17 cellular contexts compared by ENCODE assay signal in genomic region chr4:48746608-48747374, GRCh38. TPM values are rescaled to one million over a fixed set of nuclear protein-coding genes. Genes with fewer than 3 reads are reported as not detected.
DNase-seq lines count a peak whose midpoint lies in the region; ATAC-seq, FAIRE-seq and TF ChIP-seq lines count a peak whose summit lies in the region.
"Had no signal": no experiment of that assay in that cellular context is flagged by ENCODE, and none has a peak within 500 bp of the region (broad histone marks: within the 10 kb centered on the region; RNA-seq: fewer than 3 reads in every experiment).

No MANE protein-coding gene starts in this region.

- H4K20me1 ChIP-seq in DND-41 (ENCODE audit: insufficient read depth, low read length) (peaks cover 81% of the 10 kb centered on the region), astrocyte (ENCODE audit: insufficient read depth, low read length) (peaks cover 61% of the 10 kb centered on the region)

- no peaks in the 10 kb centered on the region for H3K27me3 ChIP-seq in DND-41 (ENCODE audit: insufficient read depth, low read length, poor library complexity)
- H3K27me3 ChIP-seq in HUES48 (ENCODE audit: control insufficient read depth, insufficient read depth, low read length) = no peaks in the 10 kb centered on the region
- H3K27me3 ChIP-seq in astrocyte (ENCODE audit: insufficient read depth, low read length) = no peaks in the 10 kb centered on the region
- H3K27me3 ChIP-seq: spleen, upper lobe of left lung had no signal

- no peaks in the 10 kb centered on the region for H3K27me3 Mint-ChIP-seq in astrocyte (ENCODE audit: low read depth, unreplicated experiment)
- H3K27me3 Mint-ChIP-seq in mesothelial cell of epicardium (ENCODE audit: low read depth) = no peaks in the 10 kb centered on the region
- H3K27me3 Mint-ChIP-seq: naive B cell; stimulated activated memory B cell treated with anti-CD40 and anti-IgM and Interleukin-4, amounts not matched to agents 10 μg/mL and 1 μg/mL and 100 μg/mL, for 72 hours had no signal

- peak; percentile 95 for ATAC-seq in DND-41 (ENCODE audit: insufficient read depth, low read depth)
- no peak for ATAC-seq in HG02938 (IDR thresholded peaks at IDR 0.05; ENCODE audit: unreplicated experiment)
- no peak for ATAC-seq in HG03520 (IDR thresholded peaks at IDR 0.05; ENCODE audit: unreplicated experiment)
- ATAC-seq in GM18502 (IDR thresholded peaks at IDR 0.05; ENCODE audit: poor library complexity, unreplicated experiment) = no peak
- ATAC-seq: stimulated activated memory B cell treated with anti-CD40 and anti-IgM and Interleukin-4, amounts not matched to agents 10 μg/mL and 1 μg/mL and 100 μg/mL, for 72 hours had no signal

- peaks cover 42% of the 10 kb centered on the region for H3K4me1 ChIP-seq in DND-41 (ENCODE audit: insufficient read depth, low read length)
- peaks cover 25% of the 10 kb centered on the region for H3K4me1 ChIP-seq in HUES48 (ENCODE audit: control insufficient read depth, insufficient read depth, low read length)
- H3K4me1 ChIP-seq in astrocyte (ENCODE audit: insufficient read depth, low read length) = no peaks in the 10 kb centered on the region

- FAIRE-seq in astrocyte (lab: Jason Lieb, UNC) = peak; percentile 23

- H3K9me3 ChIP-seq in DND-41 (ENCODE audit: insufficient read depth, low read length, severe bottlenecking) = no peaks in the 10 kb centered on the region
- no peaks in the 10 kb centered on the region for H3K9me3 ChIP-seq in HUES48 (ENCODE audit: control insufficient read depth, insufficient read depth, low read length)
- no peaks in the 10 kb centered on the region for H3K9me3 ChIP-seq in astrocyte (ENCODE audit: insufficient read depth, low read depth, low read length)
- H3K9me3 ChIP-seq: spleen, upper lobe of left lung had no signal

- H3K36me3 ChIP-seq in DND-41 (ENCODE audit: insufficient read depth, low read length) (no peaks in the 10 kb centered on the region), HUES48 (ENCODE audit: control insufficient read depth, insufficient read depth, low read length) (no peaks in the 10 kb centered on the region), astrocyte (ENCODE audit: insufficient read depth, low read length) (no peaks in the 10 kb centered on the region)
- H3K36me3 ChIP-seq: spleen, upper lobe of left lung had no signal

- H3K27ac Mint-ChIP-seq in astrocyte (ENCODE audit: unreplicated experiment) (no peak overlapping the region), mesothelial cell of epicardium (peak overlapping the region; percentile 67)
- H3K27ac Mint-ChIP-seq: stimulated activated memory B cell treated with anti-CD40 and anti-IgM and Interleukin-4, amounts not matched to agents 10 μg/mL and 1 μg/mL and 100 μg/mL, for 72 hours had no signal

- peak overlapping the region; percentile 24; the same call in 1 of the 2 replicates for H3K27ac ChIP-seq in DND-41 (ENCODE audit: low read length)
- H3K27ac ChIP-seq in HUES48 (ENCODE audit: low read depth, low read length) = peak overlapping the region; percentile 32
- no peak overlapping the region for H3K27ac ChIP-seq in astrocyte (ENCODE audit: low read depth, low read length)
- H3K27ac ChIP-seq: spleen, upper lobe of left lung had no signal

- H3K4me1 Mint-ChIP-seq in astrocyte (ENCODE audit: low read depth, unreplicated experiment) (peaks cover 19% of the 10 kb centered on the region), mesothelial cell of epicardium (peaks cover 23% of the 10 kb centered on the region)

- no peak overlapping the region for H3K4me3 ChIP-seq in DND-41 (ENCODE audit: low read depth in 1 of 2, low read length in 2 of 2)
- H3K4me3 ChIP-seq in HUES48 (ENCODE audit: low read depth, low read length) = no peak overlapping the region
- no peak overlapping the region for H3K4me3 ChIP-seq in astrocyte (ENCODE audit: insufficient read depth, low read depth, low read length)
- H3K4me3 ChIP-seq: spleen, upper lobe of left lung had no signal

- H3K4me3 Mint-ChIP-seq in astrocyte (ENCODE audit: unreplicated experiment) (no peak overlapping the region), mesothelial cell of epicardium (no peak overlapping the region)
- H3K4me3 Mint-ChIP-seq: stimulated activated memory B cell treated with anti-CD40 and anti-IgM and Interleukin-4, amounts not matched to agents 10 μg/mL and 1 μg/mL and 100 μg/mL, for 72 hours had no signal

- no peak for TF ChIP-seq CTCF in DND-41 (IDR thresholded peaks at IDR 0.05; ENCODE audit: borderline replicate concordance, extremely low read depth, low read length, poor library complexity, severe bottlenecking)
- no peak for TF ChIP-seq CTCF in astrocyte (IDR thresholded peaks at IDR 0.05; ENCODE audit: insufficient read depth, low read depth, low read length)
- no peak for TF ChIP-seq CTCF in mesothelial cell of epicardium (IDR thresholded peaks at IDR 0.05; ENCODE audit: unreplicated experiment)

- peaks cover 1% of the 10 kb centered on the region for H3K36me3 Mint-ChIP-seq in astrocyte (ENCODE audit: low read depth, unreplicated experiment)
- H3K36me3 Mint-ChIP-seq in mesothelial cell of epicardium = peaks cover 2% of the 10 kb centered on the region
- H3K36me3 Mint-ChIP-seq: naive B cell had no signal

- H3K79me2 ChIP-seq in DND-41 (ENCODE audit: insufficient read depth, low read length) (peaks cover 98% of the 10 kb centered on the region), astrocyte (ENCODE audit: insufficient read depth, low read length) (peaks cover 93% of the 10 kb centered on the region)

- H2AFZ ChIP-seq in DND-41 (ENCODE audit: low read depth, low read length) (no peak overlapping the region), astrocyte (ENCODE audit: low read depth, low read length) (no peak overlapping the region)

- H3K9ac ChIP-seq in DND-41 (ENCODE audit: low read depth, low read length) (no peak overlapping the region), HUES48 (ENCODE audit: low read depth, low read length) (no peak overlapping the region), astrocyte (ENCODE audit: low read length) (no peak overlapping the region)

- H3K4me2 ChIP-seq in DND-41 (ENCODE audit: insufficient read depth, low read length) = no peak overlapping the region
- H3K4me2 ChIP-seq in astrocyte (ENCODE audit: low read length) = no peak overlapping the region

- H3K9me3 Mint-ChIP-seq in astrocyte (ENCODE audit: unreplicated experiment) = peaks cover 3% of the 10 kb centered on the region
- peaks cover 12% of the 10 kb centered on the region for H3K9me3 Mint-ChIP-seq in mesothelial cell of epicardium
- H3K9me3 Mint-ChIP-seq: stimulated activated memory B cell treated with anti-CD40 and anti-IgM and Interleukin-4, amounts not matched to agents 10 μg/mL and 1 μg/mL and 100 μg/mL, for 72 hours had no signal

- peak; percentile 65 for DNase-seq in DND-41
- DNase-seq in astrocyte (ENCODE audit: low read depth) = no peak
- DNase-seq in mesothelial cell of epicardium (ENCODE audit: low spot score in 2 of 2, unreplicated experiment in 2 of 2) = no peak
- DNase-seq: activated naive CD4-positive, alpha-beta T cell; central memory CD4-positive, alpha-beta T cell; effector CD8-positive, alpha-beta T cell; naive B cell; NCI-H2107; NCI-H774; posterior cingulate gyrus; spleen; upper lobe of left lung had no signal

RNA-seq across cellular contexts. Expression of gene FRYL, which starts 33.3 kb away (rescaled TPM):
- total RNA-seq in astrocyte (70.0 and 72.0 TPM in 2 replicates), mesothelial cell of epicardium (55.5 to 57.0 TPM (median 56.8 TPM) in 3 replicates)
